ENCODE assay signal across 9 cellular contexts in the genomic region with DNA sequence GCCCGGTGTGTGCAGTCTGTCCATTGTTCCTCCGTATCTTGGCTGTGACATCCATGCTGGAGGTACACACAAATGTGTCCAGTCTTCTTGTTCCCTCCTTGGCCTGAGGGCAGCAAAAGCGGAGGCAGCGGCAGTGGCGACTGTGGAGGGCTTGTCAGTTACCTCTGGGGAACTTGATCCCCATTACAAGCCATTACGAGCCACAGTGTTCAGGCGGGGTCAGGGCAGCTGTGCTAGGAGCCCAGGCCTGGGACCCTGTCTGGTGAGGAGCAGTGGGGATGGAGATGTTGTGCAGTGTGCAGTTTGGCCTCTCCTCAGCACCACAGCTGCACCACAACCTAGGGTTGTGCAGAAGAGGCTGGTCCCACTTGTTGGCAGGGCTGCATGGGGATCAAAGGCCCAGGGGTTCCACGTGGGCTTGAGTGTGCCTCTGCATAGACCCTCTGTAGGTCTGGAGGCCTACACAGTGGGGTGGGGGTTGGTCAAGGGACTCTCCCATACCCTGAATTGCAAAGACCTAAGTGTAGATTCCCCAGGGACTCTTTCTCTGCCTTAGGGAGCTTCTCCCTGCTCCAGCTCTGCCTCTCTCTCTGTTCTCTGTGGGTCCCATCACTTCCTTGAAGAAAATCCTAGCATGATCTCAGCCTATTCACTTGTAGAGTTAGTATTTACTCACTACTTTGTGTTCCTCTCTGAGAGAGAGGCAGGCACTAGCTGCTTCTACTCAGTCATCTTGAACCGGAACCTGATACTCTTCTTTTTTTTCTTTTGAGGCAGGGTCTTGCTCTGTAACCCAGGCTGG. TPM values are rescaled to one million over a fixed set of nuclear protein-coding genes. Genes with fewer than 3 reads are reported as not detected.
DNase-seq lines count a peak whose midpoint lies in the region; ATAC-seq, FAIRE-seq and TF ChIP-seq lines count a peak whose summit lies in the region.
"Had no signal": no experiment of that assay in that cellular context is flagged by ENCODE, and none has a peak within 500 bp of the region (broad histone marks: within the 10 kb centered on the region; RNA-seq: fewer than 3 reads in every experiment).

No MANE protein-coding gene starts in this region.

- H3K9me3 Mint-ChIP-seq in glutamatergic neuron (ENCODE audit: unreplicated experiment) = peaks cover 8% of the 10 kb centered on the region

- DNase-seq in GM12891 (ENCODE audit: insufficient read length, low spot score) (no peak), T-helper 17 cell (no peak), glutamatergic neuron (peak; percentile 18), caudate nucleus (lab: John Stamatoyannopoulos, UW) (no peak), OCI-M2 (lab: John Stamatoyannopoulos, UW; ENCODE audit: unreplicated experiment) (no peak)
- DNase-seq in activated effector memory CD4-positive, alpha-beta T cell treated with anti-CD3 and anti-CD28 coated beads, Interleukin-2, amount 50 U/mL, for 16 hours = no peak

- H3K27ac ChIP-seq in skeletal muscle tissue (ENCODE audit: low read depth, low read length) (peak overlapping the region; percentile 93), caudate nucleus (ENCODE audit: low read depth, low read length) (no peak overlapping the region)

- peak; percentile 31 for FAIRE-seq in GM12891 (lab: Jason Lieb, UNC)

- ATAC-seq in T-helper 17 cell (no peak), HG03108 (IDR thresholded peaks at IDR 0.05; ENCODE audit: unreplicated experiment) (no peak)

- H3K4me3 Mint-ChIP-seq in T-helper 17 cell = peak overlapping the region; percentile 97
- H3K4me3 Mint-ChIP-seq in glutamatergic neuron (ENCODE audit: unreplicated experiment) = no peak overlapping the region

- peaks cover 36% of the 10 kb centered on the region for H3K4me1 Mint-ChIP-seq in T-helper 17 cell
- no peaks in the 10 kb centered on the region for H3K4me1 Mint-ChIP-seq in glutamatergic neuron (ENCODE audit: low read depth, unreplicated experiment)

- H3K27ac Mint-ChIP-seq in T-helper 17 cell (peak overlapping the region; percentile 99), glutamatergic neuron (ENCODE audit: unreplicated experiment) (no peak overlapping the region)
- H3K27ac Mint-ChIP-seq: progenitor cell of endocrine pancreas had no signal

- H3K9me3 ChIP-seq in T-helper 17 cell (ENCODE audit: control insufficient read depth, low read length, poor library complexity, severe bottlenecking) = no peaks in the 10 kb centered on the region
- no peaks in the 10 kb centered on the region for H3K9me3 ChIP-seq in skeletal muscle tissue (ENCODE audit: control insufficient read depth in 3 of 3, low read length in 3 of 3)

- H3K36me3 Mint-ChIP-seq in T-helper 17 cell (ENCODE audit: low read depth) = no peaks in the 10 kb centered on the region
- no peaks in the 10 kb centered on the region for H3K36me3 Mint-ChIP-seq in glutamatergic neuron (ENCODE audit: unreplicated experiment)

- TF ChIP-seq CTCF in glutamatergic neuron (IDR thresholded peaks at IDR 0.05; ENCODE audit: partially characterized antibody, unreplicated experiment) = no peak

- peaks cover 0 to 3% (median 0%) of the 10 kb centered on the region in 3 donors for H3K36me3 ChIP-seq in skeletal muscle tissue (ENCODE audit: control insufficient read depth in 3 of 3, insufficient read depth in 3 of 3, low read length in 3 of 3)

- peak overlapping the region; percentile 79 to 86 (median 80) for H3K9ac ChIP-seq in skeletal muscle tissue (ENCODE audit: low read depth in 1 of 3, low read length in 3 of 3)

- H3K27me3 Mint-ChIP-seq in T-helper 17 cell (no peaks in the 10 kb centered on the region), glutamatergic neuron (ENCODE audit: unreplicated experiment) (peaks cover 3% of the 10 kb centered on the region)

- no peak for TF ChIP-seq POLR2A in GM12891 (IDR thresholded peaks at IDR 0.05; ENCODE audit: low read depth, low read length)

- H3K4me3 ChIP-seq in skeletal muscle tissue (ENCODE audit: low read length in 3 of 3) = peak overlapping the region; percentile 75 to 82 (median 80)

- H3K27me3 ChIP-seq in skeletal muscle tissue (ENCODE audit: control insufficient read depth in 3 of 3, insufficient read depth in 3 of 3, low read length in 3 of 3) = no peaks in the 10 kb centered on the region

- peaks cover 25 to 36% (median 28%) of the 10 kb centered on the region in 3 donors for H3K4me1 ChIP-seq in skeletal muscle tissue (ENCODE audit: control insufficient read depth in 3 of 3, insufficient read depth in 3 of 3, low read length in 3 of 3)

TF ChIP-seq in GM12891, 5 proteins besides CTCF, POLR2A, EP300 and RAD21:
- TF ChIP-seq TAF1 (IDR thresholded peaks at IDR 0.05; ENCODE audit: low read depth, low read length) (no peak), POU2F2 (IDR thresholded peaks at IDR 0.05; ENCODE audit: low read depth, low read length) (no peak), PAX5 (IDR thresholded peaks at IDR 0.05; ENCODE audit: insufficient read depth, low read length, severe bottlenecking) (no peak), POLR2AphosphoS5 (IDR thresholded peaks at IDR 0.05; ENCODE audit: low read depth, low read length) (no peak), SPI1 (IDR thresholded peaks at IDR 0.05; ENCODE audit: low read depth, low read length) (no peak)

RNA-seq across cellular contexts. Expression of gene SLFN11, which starts 58.8 kb away (rescaled TPM):
- polyA plus RNA-seq in GM12891 (2012; ENCODE audit: low read depth, missing spikeins) = 3.3 TPM
- total RNA-seq in T-helper 17 cell (10 to 100 TPM; 21.0 to 26.7 TPM), glutamatergic neuron (ENCODE audit: unreplicated experiment) (not detected), skeletal muscle tissue (16.7 TPM)

Comparison
In these comparisons a context has a peak if more than half of its experiments do, and no peak if none do; other contexts are left out.
1. RNA of gene SLFN11, which starts 58.8 kb away (total RNA-seq): 21.0 to 26.7 TPM in T-helper 17 cell and 16.7 TPM in skeletal muscle tissue (single experiment); not detected in glutamatergic neuron (single experiment); every median in the first group is over 10 times any median in the second.